ENCODE assay signal across 19 cellular contexts in the genomic region with DNA sequence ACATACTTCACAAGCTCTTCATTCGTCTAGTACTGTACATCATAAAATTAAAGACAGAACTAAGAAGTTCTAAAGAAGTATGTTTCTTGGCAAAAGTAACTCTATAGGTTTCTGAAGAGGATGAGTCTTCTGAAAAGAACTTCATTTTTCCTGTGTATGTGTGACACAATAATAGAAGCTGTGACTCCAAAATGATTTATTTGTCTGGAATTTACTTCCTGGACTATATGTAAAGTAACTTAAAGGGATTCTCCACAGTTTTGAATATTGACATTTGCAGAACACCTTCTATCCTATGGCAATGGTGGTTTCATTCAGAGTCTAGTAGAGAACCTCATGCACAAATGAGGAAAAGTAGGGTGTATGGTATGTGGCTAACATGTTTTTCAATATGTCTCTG. TPM values are rescaled to one million over a fixed set of nuclear protein-coding genes. Genes with fewer than 3 reads are reported as not detected.
DNase-seq lines count a peak whose midpoint lies in the region; FAIRE-seq and TF ChIP-seq lines count a peak whose summit lies in the region.
"Had no signal": no experiment of that assay in that cellular context is flagged by ENCODE, and none has a peak within 500 bp of the region (broad histone marks: within the 10 kb centered on the region; RNA-seq: fewer than 3 reads in every experiment).

No MANE protein-coding gene starts in this region.

- no peak for FAIRE-seq in HTR-8/SVneo (lab: Jason Lieb, UNC)

- peaks cover 51% of the 10 kb centered on the region for H3K36me3 ChIP-seq in right atrium auricular region
- H3K36me3 ChIP-seq: colonic mucosa had no signal

- H3K27ac ChIP-seq in right atrium auricular region: no peak overlapping the region
- H3K27ac ChIP-seq: colonic mucosa, esophagus muscularis mucosa, tibial artery had no signal

- CTCF ChIA-PET in HEK293T (lab: Yijun Ruan, JAX): no interaction called here

- TF ChIP-seq CTCF in fibroblast of villous mesenchyme (IDR thresholded peaks at IDR 0.05; ENCODE audit: insufficient read depth, low read depth, low read length) (no peak), right atrium auricular region (IDR thresholded peaks at IDR 0.05) (no peak)

- H3K9me3 ChIP-seq in right atrium auricular region: no peaks in the 10 kb centered on the region
- H3K9me3 ChIP-seq: colonic mucosa, esophagus muscularis mucosa, tibial artery had no signal

- H3K4me3 ChIP-seq in fibroblast of villous mesenchyme (ENCODE audit: low read depth, low read length) (no peak overlapping the region), right atrium auricular region (no peak overlapping the region)
- H3K4me3 ChIP-seq: colonic mucosa, esophagus muscularis mucosa, tibial artery had no signal

- DNase-seq in ACHN: peak; percentile 19
- DNase-seq in HTR-8/SVneo (ENCODE audit: insufficient read length, low spot score): peak; percentile 24
- peak; percentile 18 for DNase-seq in amniotic stem cell (lab: John Stamatoyannopoulos, UW)
- DNase-seq in fibroblast of villous mesenchyme (ENCODE audit: low read depth): peak; percentile 22
- no peak for DNase-seq in T1000 (lab: John Stamatoyannopoulos, UW)
- DNase-seq in right atrium auricular region (ENCODE audit: low spot score): no peak
- DNase-seq in NCI-H82 (lab: John Stamatoyannopoulos, UW): no peak
- DNase-seq in HEK293T (ENCODE audit: extremely low spot score): no peak
- DNase-seq: activated CD4-positive, alpha-beta T cell treated with anti-CD3 and anti-CD28 coated beads for 48 hours; activated naive CD8-positive, alpha-beta T cell treated with anti-CD3 and anti-CD28 coated beads, Interleukin-2, amount 50 U/mL, for 24 hours; colonic mucosa; MM.1S; NCI-H2081 treated with DMSO at 0.1 percent for 48 hours; nephron progenitor cell; right cardiac atrium; SIG-M5; stimulated activated CD4-positive, alpha-beta T cell treated with anti-CD3 and anti-CD28 coated beads, Interleukin-4, amount 100 ng/mL, for 1 hour; tibial artery had no signal

- POLR2A ChIA-PET in HEK293T (lab: Yijun Ruan, JAX): no interaction called here

- in situ Hi-C loops in ACHN (cut with HindIII; ENCODE audit: low pct_ligation_motif_present, low pct_unique_long_range_greater_than_20kb, low sequenced_read_pairs): no loop called here

- H3K27me3 ChIP-seq in right atrium auricular region: no peaks in the 10 kb centered on the region
- H3K27me3 ChIP-seq: colonic mucosa, esophagus muscularis mucosa, tibial artery had no signal

- no peaks in the 10 kb centered on the region for H3K4me1 ChIP-seq in right atrium auricular region
- H3K4me1 ChIP-seq: colonic mucosa, esophagus muscularis mucosa, tibial artery had no signal

TF ChIP-seq in HEK293T, 16 proteins besides CTCF, POLR2A, EP300 and RAD21:
- no peak for TF ChIP-seq NFRKB (IDR thresholded peaks at IDR 0.05)
- no peak for TF ChIP-seq TARDBP (IDR thresholded peaks at IDR 0.05)
- TF ChIP-seq L3MBTL2 (conservative IDR thresholded peaks at IDR 0.05): no peak
- TF ChIP-seq FOXM1 (IDR thresholded peaks at IDR 0.05; ENCODE audit: borderline replicate concordance): no peak
- no peak for TF ChIP-seq SUZ12 (IDR thresholded peaks at IDR 0.05)
- TF ChIP-seq CTBP1 (IDR thresholded peaks at IDR 0.05; ENCODE audit: borderline replicate concordance): no peak
- no peak for TF ChIP-seq ARNT (IDR thresholded peaks at IDR 0.05)
- TF ChIP-seq ELF4 (IDR thresholded peaks at IDR 0.05): no peak
- TF ChIP-seq FOXA1 (IDR thresholded peaks at IDR 0.05): no peak
- TF ChIP-seq LEF1 (IDR thresholded peaks at IDR 0.05; ENCODE audit: borderline replicate concordance): no peak
- TF ChIP-seq BHLHE40 (IDR thresholded peaks at IDR 0.05; ENCODE audit: borderline replicate concordance): no peak
- no peak for TF ChIP-seq SP1 (IDR thresholded peaks at IDR 0.05)
- no peak for TF ChIP-seq ZNF384 (IDR thresholded peaks at IDR 0.05)
- TF ChIP-seq FOXK2 (IDR thresholded peaks at IDR 0.05): no peak
- TF ChIP-seq HDGF (IDR thresholded peaks at IDR 0.05; ENCODE audit: borderline replicate concordance): no peak
- TF ChIP-seq, protein P1, sequence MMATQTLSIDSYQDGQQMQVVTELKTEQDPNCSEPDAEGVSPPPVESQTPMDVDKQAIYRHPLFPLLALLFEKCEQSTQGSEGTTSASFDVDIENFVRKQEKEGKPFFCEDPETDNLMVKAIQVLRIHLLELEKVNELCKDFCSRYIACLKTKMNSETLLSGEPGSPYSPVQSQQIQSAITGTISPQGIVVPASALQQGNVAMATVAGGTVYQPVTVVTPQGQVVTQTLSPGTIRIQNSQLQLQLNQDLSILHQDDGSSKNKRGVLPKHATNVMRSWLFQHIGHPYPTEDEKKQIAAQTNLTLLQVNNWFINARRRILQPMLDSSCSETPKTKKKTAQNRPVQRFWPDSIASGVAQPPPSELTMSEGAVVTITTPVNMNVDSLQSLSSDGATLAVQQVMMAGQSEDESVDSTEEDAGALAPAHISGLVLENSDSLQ (IDR thresholded peaks at IDR 0.05): no peak
TF ChIP-seq in HEK293T: peak in this region for 0.

RNA-seq across cellular contexts. Expression of a gene that starts 19.8 kb away (rescaled TPM):
- 28.3 and 49.2 TPM in 2 replicates for total RNA-seq in fibroblast of villous mesenchyme
- 10 to 100 TPM; 28.8 to 34.0 TPM for total RNA-seq in right atrium auricular region

RNA-seq across cellular contexts. Expression of a gene that starts 36.9 kb away (rescaled TPM):
- total RNA-seq in fibroblast of villous mesenchyme (16.0 and 16.1 TPM in 2 replicates), right atrium auricular region (1 to 10 TPM; 7.1 to 7.5 TPM)

Comparison
In these comparisons a context has a peak if more than half of its experiments do, and no peak if none do; other contexts are left out.
1. DNase-seq: peak in ACHN (single experiment), HTR-8/SVneo (single experiment), amniotic stem cell (single experiment) and fibroblast of villous mesenchyme (single experiment); none in T1000 (single experiment), right atrium auricular region (single experiment), NCI-H82 (single experiment) and HEK293T (single experiment).